ENCODE assay signal across 10 cellular contexts in genomic region chr2:217979151-217979811, GRCh38. TPM values are rescaled to one million over a fixed set of nuclear protein-coding genes. Genes with fewer than 3 reads are reported as not detected.
DNase-seq lines count a peak whose midpoint lies in the region; ATAC-seq and TF ChIP-seq lines count a peak whose summit lies in the region.
"Had no signal": no experiment of that assay in that cellular context is flagged by ENCODE, and none has a peak within 500 bp of the region (broad histone marks: within the 10 kb centered on the region; RNA-seq: fewer than 3 reads in every experiment).

No MANE protein-coding gene starts in this region.

- H3K4me1 ChIP-seq in adipocyte (ENCODE audit: control insufficient read depth, insufficient read depth, low read length) (peaks cover 31% of the 10 kb centered on the region), foreskin keratinocyte (no peaks in the 10 kb centered on the region), muscle layer of colon (ENCODE audit: insufficient read depth, low read length) (peaks cover 50% of the 10 kb centered on the region)

- no peak for TF ChIP-seq CTCF in foreskin keratinocyte (conservative IDR thresholded peaks at IDR 0.05)
- TF ChIP-seq CTCF in type B pancreatic cell (conservative IDR thresholded peaks at IDR 0.05), result no peak

- H3K4me1 Mint-ChIP-seq in type B pancreatic cell (ENCODE audit: unreplicated experiment), result peaks cover 24% of the 10 kb centered on the region
- H3K4me1 Mint-ChIP-seq in activated naive CD4-positive, alpha-beta T cell treated with anti-CD3 and anti-CD28 coated beads, Interleukin-2, amount 10 ng/mL, durations not matched to agents 7 days and 5 days, result no peaks in the 10 kb centered on the region

- ATAC-seq in foreskin keratinocyte (peak; percentile 14), GM18498 (IDR thresholded peaks at IDR 0.05; ENCODE audit: unreplicated experiment) (no peak), GM18909 (IDR thresholded peaks at IDR 0.05; ENCODE audit: poor library complexity, unreplicated experiment) (no peak)

- H3K9me3 Mint-ChIP-seq in type B pancreatic cell, result no peaks in the 10 kb centered on the region
- no peaks in the 10 kb centered on the region for H3K9me3 Mint-ChIP-seq in activated naive CD4-positive, alpha-beta T cell treated with anti-CD3 and anti-CD28 coated beads, Interleukin-2, amount 10 ng/mL, durations not matched to agents 7 days and 5 days
- H3K9me3 Mint-ChIP-seq: activated T-cell treated with anti-CD3 and anti-CD28 coated beads, Interleukin-2, amount 50 U/mL, for 24 hours had no signal

- H3K27ac Mint-ChIP-seq in type B pancreatic cell, result peak overlapping the region; percentile 86
- H3K27ac Mint-ChIP-seq in activated naive CD4-positive, alpha-beta T cell treated with anti-CD3 and anti-CD28 coated beads, Interleukin-2, amount 10 ng/mL, durations not matched to agents 7 days and 5 days, result no peak overlapping the region
- H3K27ac Mint-ChIP-seq: activated T-cell treated with anti-CD3 and anti-CD28 coated beads, Interleukin-2, amount 50 U/mL, for 24 hours had no signal

- peaks cover 7% of the 10 kb centered on the region for H3K36me3 Mint-ChIP-seq in type B pancreatic cell
- H3K36me3 Mint-ChIP-seq in activated naive CD4-positive, alpha-beta T cell treated with anti-CD3 and anti-CD28 coated beads, Interleukin-2, amount 10 ng/mL, durations not matched to agents 7 days and 5 days, result no peaks in the 10 kb centered on the region

- CTCF ChIA-PET in activated naive CD4-positive, alpha-beta T cell treated with anti-CD3 and anti-CD28 coated beads, Interleukin-2, amount 10 ng/mL, durations not matched to agents 7 days and 5 days (lab: Charles Lee), result no interaction called here

- H3K4me3 ChIP-seq in adipocyte (ENCODE audit: low read length), result peak overlapping the region; percentile 17
- peak overlapping the region; percentile 61 to 62 for H3K4me3 ChIP-seq in muscle layer of colon (ENCODE audit: low read depth in 1 of 2, low read length in 2 of 2)

- no peaks in the 10 kb centered on the region for H3K9me3 ChIP-seq in adipocyte (ENCODE audit: control insufficient read depth, low read length)
- no peaks in the 10 kb centered on the region for H3K9me3 ChIP-seq in muscle layer of colon (ENCODE audit: low read length)

- H3K27ac ChIP-seq in foreskin keratinocyte (no peak overlapping the region), muscle layer of colon (ENCODE audit: low read depth, low read length) (peak overlapping the region; percentile 86)

- peaks cover 4% of the 10 kb centered on the region for H3K27me3 Mint-ChIP-seq in type B pancreatic cell
- peaks cover 18% of the 10 kb centered on the region for H3K27me3 Mint-ChIP-seq in activated naive CD4-positive, alpha-beta T cell treated with anti-CD3 and anti-CD28 coated beads, Interleukin-2, amount 10 ng/mL, durations not matched to agents 7 days and 5 days

- H3K4me3 Mint-ChIP-seq in type B pancreatic cell, result peak overlapping the region; percentile 88
- H3K4me3 Mint-ChIP-seq in activated naive CD4-positive, alpha-beta T cell treated with anti-CD3 and anti-CD28 coated beads, Interleukin-2, amount 10 ng/mL, durations not matched to agents 7 days and 5 days, result no peak overlapping the region
- H3K4me3 Mint-ChIP-seq: activated T-cell treated with anti-CD3 and anti-CD28 coated beads, Interleukin-2, amount 50 U/mL, for 24 hours had no signal

- DNase-seq in adipocyte (ENCODE audit: low read depth) (peak; percentile 47), foreskin keratinocyte (no peak), type B pancreatic cell (ENCODE audit: extremely low spot score, unreplicated experiment) (no peak), NCI-H187 treated with DMSO at 0.1 percent for 48 hours (lab: John Stamatoyannopoulos, UW) (no peak)
- no peak for DNase-seq in activated naive CD4-positive, alpha-beta T cell treated with anti-CD3 and anti-CD28 coated beads, Interleukin-2, amount 10 ng/mL, durations not matched to agents 7 days and 5 days
- DNase-seq: activated T-cell treated with anti-CD3 and anti-CD28 coated beads, Interleukin-2, amount 50 U/mL, for 24 hours; KBM-7 had no signal

- no peaks in the 10 kb centered on the region for H3K27me3 ChIP-seq in adipocyte (replicated peaks; ENCODE audit: control insufficient read depth, insufficient read depth, low read length)
- peaks cover 52% of the 10 kb centered on the region for H3K27me3 ChIP-seq in foreskin keratinocyte
- no peaks in the 10 kb centered on the region for H3K27me3 ChIP-seq in muscle layer of colon (ENCODE audit: control insufficient read depth in 1 of 2, insufficient read depth in 2 of 2, low read length in 2 of 2)

- H3K9ac ChIP-seq in adipocyte (ENCODE audit: low read length), result peak overlapping the region; percentile 28
- peak overlapping the region; percentile 68 for H3K9ac ChIP-seq in muscle layer of colon (ENCODE audit: low read length)

- H3K36me3 ChIP-seq in adipocyte (ENCODE audit: control insufficient read depth, insufficient read depth, low read length, severe bottlenecking) (peaks cover 55% of the 10 kb centered on the region), muscle layer of colon (ENCODE audit: insufficient read depth, low read length) (no peaks in the 10 kb centered on the region)

RNA-seq across cellular contexts. Expression of gene TNS1, which starts 23.5 kb away (rescaled TPM):
- total RNA-seq in foreskin keratinocyte (1.8 and 4.3 TPM in 2 replicates), type B pancreatic cell (ENCODE audit: low replicate concordance) (59.2 and 87.5 TPM in 2 replicates)
- polyA plus RNA-seq in foreskin keratinocyte, result 0.69 and 0.78 TPM in 2 replicates

Comparison
In these comparisons a context has a peak if more than half of its experiments do, and no peak if none do; other contexts are left out.
1. RNA of gene TNS1, which starts 23.5 kb away (total RNA-seq): 59.2 to 87.5 TPM in type B pancreatic cell; 1.8 to 4.3 TPM in foreskin keratinocyte; every median in the first group is over 10 times any median in the second.